ENCODE assay signal across 25 cellular contexts in the genomic region with DNA sequence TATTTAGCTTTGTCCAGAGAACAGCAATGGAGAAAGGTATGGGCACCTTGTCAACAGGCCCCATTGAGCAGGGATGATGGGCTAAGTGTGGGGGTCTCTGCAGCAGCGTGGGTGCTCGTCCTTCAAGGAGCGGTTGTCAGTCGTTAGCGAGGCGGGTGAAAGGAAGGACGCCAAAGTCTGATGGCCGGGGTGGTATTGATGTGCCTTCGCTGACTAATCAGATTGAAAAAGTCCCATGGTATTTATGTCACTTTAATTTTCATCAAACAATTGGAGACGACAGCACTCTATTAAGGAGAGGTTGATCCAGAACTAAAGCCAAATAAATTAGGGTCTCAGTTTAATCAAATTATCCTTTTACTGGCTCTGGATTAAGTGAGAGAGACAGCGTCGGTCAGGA.
"Had no signal": no experiment of that assay in that cellular context is flagged by ENCODE, and none has a peak within 500 bp of the region (broad histone marks: within the 10 kb centered on the region; RNA-seq: fewer than 3 reads in every experiment).

No MANE protein-coding gene starts in this region.

- H3K9me3 ChIP-seq: gastrocnemius medialis, heart left ventricle, mucosa of descending colon, psoas muscle, right lobe of liver, thoracic aorta, tibial nerve, upper lobe of right lung, uterus had no signal

- H2AFZ ChIP-seq: hepatocyte, neural progenitor cell had no signal

- FAIRE-seq: colon, kidney, small intestine had no signal

- H3K27me3 Mint-ChIP-seq: naive B cell; natural killer cell treated with Interleukin-12 subunit alpha and Interleukin-12 subunit beta and Interleukin-15 and Interleukin-18, amount 100 ng/mL, for 72 hours; stimulated activated naive B cell treated with anti-CD40 and anti-IgM and Interleukin-4, amounts not matched to agents 10 μg/mL and 1 μg/mL and 100 μg/mL, for 72 hours; stimulated activated naive CD8-positive, alpha-beta T cell treated with anti-CD3 and anti-CD28 coated beads, Interleukin-15, Interleukin-2, amounts not matched to agents 100 ng/mL and 50 ng/mL, for 24 hours had no signal

- H3K4me3 ChIP-seq: dorsolateral prefrontal cortex, gastrocnemius medialis, heart left ventricle, hepatocyte, lung, mucosa of descending colon, neural progenitor cell, psoas muscle, right lobe of liver, thoracic aorta, tibial nerve, upper lobe of right lung, uterus had no signal

- H3K27ac Mint-ChIP-seq: mesothelial cell of epicardium; naive B cell; natural killer cell treated with Interleukin-12 subunit alpha and Interleukin-12 subunit beta and Interleukin-15 and Interleukin-18, amount 100 ng/mL, for 72 hours; neural progenitor cell; stimulated activated naive B cell treated with anti-CD40 and anti-IgM and Interleukin-4, amounts not matched to agents 10 μg/mL and 1 μg/mL and 100 μg/mL, for 72 hours; stimulated activated naive CD8-positive, alpha-beta T cell treated with anti-CD3 and anti-CD28 coated beads, Interleukin-15, Interleukin-2, amounts not matched to agents 100 ng/mL and 50 ng/mL, for 24 hours had no signal

- H3K36me3 ChIP-seq: neural progenitor cell, uterus had no signal

- H3K27me3 ChIP-seq: dorsolateral prefrontal cortex, gastrocnemius medialis, heart left ventricle, hepatocyte, neural progenitor cell, right lobe of liver, tibial nerve, upper lobe of right lung, uterus had no signal

- H3K27ac ChIP-seq: gastrocnemius medialis, heart left ventricle, hepatocyte, neural progenitor cell, psoas muscle, right lobe of liver, thoracic aorta, upper lobe of right lung, uterus had no signal

- H3K36me3 Mint-ChIP-seq: mesothelial cell of epicardium, neural progenitor cell had no signal

- H3K4me3 Mint-ChIP-seq: mesothelial cell of epicardium; natural killer cell treated with Interleukin-12 subunit alpha and Interleukin-12 subunit beta and Interleukin-15 and Interleukin-18, amount 100 ng/mL, for 72 hours; neural progenitor cell; stimulated activated naive B cell treated with anti-CD40 and anti-IgM and Interleukin-4, amounts not matched to agents 10 μg/mL and 1 μg/mL and 100 μg/mL, for 72 hours; stimulated activated naive CD8-positive, alpha-beta T cell treated with anti-CD3 and anti-CD28 coated beads, Interleukin-15, Interleukin-2, amounts not matched to agents 100 ng/mL and 50 ng/mL, for 24 hours had no signal

- H3K4me1 ChIP-seq: right lobe of liver, upper lobe of right lung, uterus had no signal

- H3K4me1 Mint-ChIP-seq: naive B cell had no signal

- H3K4me2 ChIP-seq: hepatocyte, neural progenitor cell had no signal

- H3K9ac ChIP-seq: neural progenitor cell had no signal

- DNase-seq: dorsolateral prefrontal cortex; effector CD4-positive, alpha-beta T cell; gastrocnemius medialis; heart left ventricle; kidney; mesenchymal stem cell; mucosa of descending colon; naive B cell; psoas muscle; right lobe of liver; small intestine; stimulated activated CD4-positive, alpha-beta T cell treated with anti-CD3 and anti-CD28 coated beads, Interleukin-15, amount 100 ng/mL, for 24 hours; stimulated activated CD4-positive, alpha-beta T cell treated with anti-CD3 and anti-CD28 coated beads, Interleukin-2, amount 100 ng/mL, for 48 hours; stimulated activated naive B cell treated with anti-CD40 and anti-IgM and Interleukin-4, amounts not matched to agents 10 μg/mL and 1 μg/mL and 100 μg/mL, for 72 hours; upper lobe of right lung; uterus had no signal

- H3K9me3 Mint-ChIP-seq: mesothelial cell of epicardium; naive B cell; natural killer cell treated with Interleukin-12 subunit alpha and Interleukin-12 subunit beta and Interleukin-15 and Interleukin-18, amount 100 ng/mL, for 72 hours; neural progenitor cell; stimulated activated naive B cell treated with anti-CD40 and anti-IgM and Interleukin-4, amounts not matched to agents 10 μg/mL and 1 μg/mL and 100 μg/mL, for 72 hours; stimulated activated naive CD8-positive, alpha-beta T cell treated with anti-CD3 and anti-CD28 coated beads, Interleukin-15, Interleukin-2, amounts not matched to agents 100 ng/mL and 50 ng/mL, for 24 hours had no signal
